Comparison of ENCODE assay signal across 1 cellular context in genomic region chr9:86353591-86354047, GRCh38.
TF ChIP-seq lines count a peak whose summit lies in the region.

No MANE protein-coding gene starts in this region.

TF ChIP-seq in GM23338, 12 proteins besides CTCF, POLR2A, EP300 and RAD21 (continued from another document):
- TF ChIP-seq REST (IDR thresholded peaks at IDR 0.05; ENCODE audit: unreplicated experiment) (no peak), STAT1 (IDR thresholded peaks at IDR 0.05; ENCODE audit: unreplicated experiment) (no peak), EZH2 (IDR thresholded peaks at IDR 0.05; ENCODE audit: low read depth, unreplicated experiment) (no peak), CREB1 (CRISPR knock-in tag; IDR thresholded peaks at IDR 0.05; ENCODE audit: low read depth) (no peak), EZH2phosphoT487 (IDR thresholded peaks at IDR 0.05; ENCODE audit: unreplicated experiment) (no peak), POLR2AphosphoS5 (IDR thresholded peaks at IDR 0.05; ENCODE audit: low read depth) (no peak)
